ENCODE assay signal across 13 cellular contexts in genomic region chr19:48554385-48555091, GRCh38. TPM values are rescaled to one million over a fixed set of nuclear protein-coding genes. Genes with fewer than 3 reads are reported as not detected.
DNase-seq lines count a peak whose midpoint lies in the region; ATAC-seq and TF ChIP-seq lines count a peak whose summit lies in the region.
"Had no signal": no experiment of that assay in that cellular context is flagged by ENCODE, and none has a peak within 500 bp of the region (broad histone marks: within the 10 kb centered on the region; RNA-seq: fewer than 3 reads in every experiment).

No MANE protein-coding gene starts in this region.

- peak overlapping the region; percentile 38 for H3K4me3 Mint-ChIP-seq in WTC11
- no peak overlapping the region for H3K4me3 Mint-ChIP-seq in activated T-helper 2 cell treated with anti-CD3 and anti-CD28 coated beads, Interferon-gamma antibody, Interleukin-2, Interleukin-4, amounts not matched to agents 10 μg/mL and 5 μg/mL and 100 μg/mL, durations not matched to agents 14 hours and 24 hours and 36 hours (ENCODE audit: low read depth)
- H3K4me3 Mint-ChIP-seq in immature natural killer cell = no peak overlapping the region

- intact Hi-C loops in Right ventricle myocardium inferior (cut with DNase I) = no loop called here
- intact Hi-C loops in Right ventricle myocardium superior (cut with DNase I) = no loop called here
- intact Hi-C loops in activated T-helper 2 cell treated with anti-CD3 and anti-CD28 coated beads, Interferon-gamma antibody, Interleukin-2, Interleukin-4, amounts not matched to agents 10 μg/mL and 5 μg/mL and 100 μg/mL, durations not matched to agents 14 hours and 24 hours and 36 hours (cut with micrococcal nuclease) = no loop called here

- no peaks in the 10 kb centered on the region; the same call in 1 of the 2 replicates for H3K27me3 Mint-ChIP-seq in WTC11 (ENCODE audit: low read depth)
- peaks cover 1% of the 10 kb centered on the region for H3K27me3 Mint-ChIP-seq in activated T-helper 2 cell treated with anti-CD3 and anti-CD28 coated beads, Interferon-gamma antibody, Interleukin-2, Interleukin-4, amounts not matched to agents 10 μg/mL and 5 μg/mL and 100 μg/mL, durations not matched to agents 14 hours and 24 hours and 36 hours (ENCODE audit: low read depth)
- H3K27me3 Mint-ChIP-seq in immature natural killer cell (ENCODE audit: low read depth in 3 of 3) = peaks cover 2 to 10% (median 2%) of the 10 kb centered on the region in 3 donors

- TF ChIP-seq CTCF in WTC11 (IDR thresholded peaks at IDR 0.05) = no peak

- H3K36me3 Mint-ChIP-seq in WTC11 = no peaks in the 10 kb centered on the region
- H3K36me3 Mint-ChIP-seq in activated T-helper 2 cell treated with anti-CD3 and anti-CD28 coated beads, Interferon-gamma antibody, Interleukin-2, Interleukin-4, amounts not matched to agents 10 μg/mL and 5 μg/mL and 100 μg/mL, durations not matched to agents 14 hours and 24 hours and 36 hours (ENCODE audit: low read depth) = no peaks in the 10 kb centered on the region
- H3K36me3 Mint-ChIP-seq in immature natural killer cell = no peaks in the 10 kb centered on the region
- H3K36me3 Mint-ChIP-seq: naive thymus-derived CD4-positive, alpha-beta T cell had no signal

- H3K27ac Mint-ChIP-seq in WTC11 (peak overlapping the region; percentile 95), immature natural killer cell (no peak overlapping the region)
- H3K27ac Mint-ChIP-seq in activated T-helper 2 cell treated with anti-CD3 and anti-CD28 coated beads, Interferon-gamma antibody, Interleukin-2, Interleukin-4, amounts not matched to agents 10 μg/mL and 5 μg/mL and 100 μg/mL, durations not matched to agents 14 hours and 24 hours and 36 hours = no peak overlapping the region
- H3K27ac Mint-ChIP-seq: naive thymus-derived CD4-positive, alpha-beta T cell had no signal

- CTCF ChIA-PET in WTC11 (lab: Charles Lee) = interaction anchor here (0.6 to 3.0 kb wide), 16 partner anchors 10 to 236 kb away, joined by 3 to 24 read pairs (median 6); partner anchors contain the start of gene KDELR1

- H3K4me1 Mint-ChIP-seq in WTC11 (peaks cover 25% of the 10 kb centered on the region), immature natural killer cell (peaks cover 0 to 2% of the 10 kb centered on the region in 2 donors)
- peaks cover 2% of the 10 kb centered on the region for H3K4me1 Mint-ChIP-seq in activated T-helper 2 cell treated with anti-CD3 and anti-CD28 coated beads, Interferon-gamma antibody, Interleukin-2, Interleukin-4, amounts not matched to agents 10 μg/mL and 5 μg/mL and 100 μg/mL, durations not matched to agents 14 hours and 24 hours and 36 hours (ENCODE audit: low read depth)

- ATAC-seq in Right ventricle myocardium inferior (no peak), Right ventricle myocardium superior (ENCODE audit: poor library complexity) (no peak), WTC11 (peak; percentile 92)
- ATAC-seq: naive thymus-derived CD4-positive, alpha-beta T cell had no signal

- H3K9me3 Mint-ChIP-seq in WTC11 (no peaks in the 10 kb centered on the region), immature natural killer cell (no peaks in the 10 kb centered on the region)
- H3K9me3 Mint-ChIP-seq in activated T-helper 2 cell treated with anti-CD3 and anti-CD28 coated beads, Interferon-gamma antibody, Interleukin-2, Interleukin-4, amounts not matched to agents 10 μg/mL and 5 μg/mL and 100 μg/mL, durations not matched to agents 14 hours and 24 hours and 36 hours = no peaks in the 10 kb centered on the region
- H3K9me3 Mint-ChIP-seq: naive thymus-derived CD4-positive, alpha-beta T cell had no signal

- POLR2A ChIA-PET in WTC11 (lab: Charles Lee) = interaction anchor here (0.6 to 2.8 kb wide), 7 partner anchors 9 to 907 kb away, joined by 3 to 7 read pairs (median 4); no protein-coding TSS in a partner anchor

- DNase-seq in Right ventricle myocardium inferior (ENCODE audit: missing footprints) (peak; percentile 53), Right ventricle myocardium superior (no peak), WTC11 (ENCODE audit: low spot score) (peak; percentile 76), left kidney (ENCODE audit: low read depth, low spot score) (peak; percentile 90), SW 1271 (lab: John Stamatoyannopoulos, UW) (no peak), immature natural killer cell (no peak), NCI-H345 (lab: John Stamatoyannopoulos, UW) (no peak)
- no peak for DNase-seq in activated T-helper 2 cell treated with anti-CD3 and anti-CD28 coated beads, Interferon-gamma antibody, Interleukin-2, Interleukin-4, amounts not matched to agents 10 μg/mL and 5 μg/mL and 100 μg/mL, durations not matched to agents 14 hours and 24 hours and 36 hours (ENCODE audit: low spot score)
- DNase-seq: activated CD4-positive, alpha-beta T cell treated with anti-CD3 and anti-CD28 coated beads for 48 hours; erythroblast; MM.1S; naive thymus-derived CD4-positive, alpha-beta T cell had no signal

TF ChIP-seq in WTC11, 78 proteins besides CTCF, POLR2A, EP300 and RAD21:
- TF ChIP-seq GTF2I (CRISPR knock-in tag; conservative IDR thresholded peaks at IDR 0.05) (peak; percentile 85; the same call in 1 of the 2 replicates), FOXJ3 (CRISPR knock-in tag; IDR thresholded peaks at IDR 0.05; ENCODE audit: borderline replicate concordance) (no peak)

RNA-seq across cellular contexts. Expression of gene SULT2B1, which starts 2.6 kb away (rescaled TPM):
- total RNA-seq in Right ventricle myocardium inferior (0.43 TPM), Right ventricle myocardium superior (0.22 TPM), WTC11 (2021) (0.96 to 2.1 TPM (median 1.3 TPM) in 3 replicates)
- total RNA-seq in activated T-helper 2 cell treated with anti-CD3 and anti-CD28 coated beads, Interferon-gamma antibody, Interleukin-2, Interleukin-4, amounts not matched to agents 10 μg/mL and 5 μg/mL and 100 μg/mL, durations not matched to agents 14 hours and 24 hours and 36 hours = not detected in 2 replicates
- not detected for polyA plus RNA-seq in immature natural killer cell
- total RNA-seq: naive thymus-derived CD4-positive, alpha-beta T cell; skeletal muscle tissue had no signal

RNA-seq across cellular contexts. Expression of gene LMTK3, which starts 42.9 kb away (rescaled TPM):
- total RNA-seq in Right ventricle myocardium inferior = 0.70 TPM
- total RNA-seq in Right ventricle myocardium superior = 0.70 TPM
- 15.9 to 19.4 TPM (median 19.1 TPM) in 3 replicates for total RNA-seq in WTC11 (2021)
- 3.1 and 5.1 TPM in 2 replicates for total RNA-seq in activated T-helper 2 cell treated with anti-CD3 and anti-CD28 coated beads, Interferon-gamma antibody, Interleukin-2, Interleukin-4, amounts not matched to agents 10 μg/mL and 5 μg/mL and 100 μg/mL, durations not matched to agents 14 hours and 24 hours and 36 hours
- polyA plus RNA-seq in immature natural killer cell = not detected
- total RNA-seq: skeletal muscle tissue had no signal

RNA-seq across cellular contexts. Expression of gene SPACA4, which starts 52.0 kb away (rescaled TPM):
- not detected for total RNA-seq in Right ventricle myocardium inferior
- total RNA-seq in Right ventricle myocardium superior = not detected
- not detected in 3 replicates for total RNA-seq in WTC11 (2021)
- total RNA-seq in activated T-helper 2 cell treated with anti-CD3 and anti-CD28 coated beads, Interferon-gamma antibody, Interleukin-2, Interleukin-4, amounts not matched to agents 10 μg/mL and 5 μg/mL and 100 μg/mL, durations not matched to agents 14 hours and 24 hours and 36 hours = not detected in 2 replicates
- polyA plus RNA-seq in immature natural killer cell = not detected
- total RNA-seq: naive thymus-derived CD4-positive, alpha-beta T cell; skeletal muscle tissue had no signal
- polyA plus RNA-seq: naive thymus-derived CD4-positive, alpha-beta T cell had no signal

Comparison
In these comparisons a context has a peak if more than half of its experiments do, and no peak if none do; other contexts are left out.
1. DNase-seq: peak in Right ventricle myocardium inferior (single experiment), WTC11 (single experiment) and left kidney (single experiment); none in Right ventricle myocardium superior (single experiment), SW 1271 (0 of 2), activated T-helper 2 cell treated with anti-CD3 and anti-CD28 coated beads, Interferon-gamma antibody, Interleukin-2, Interleukin-4, amounts not matched to agents 10 μg/mL and 5 μg/mL and 100 μg/mL, durations not matched to agents 14 hours and 24 hours and 36 hours (single experiment), immature natural killer cell (0 of 3) and NCI-H345 (single experiment).